ENCODE assay signal across 30 cellular contexts in the genomic region with DNA sequence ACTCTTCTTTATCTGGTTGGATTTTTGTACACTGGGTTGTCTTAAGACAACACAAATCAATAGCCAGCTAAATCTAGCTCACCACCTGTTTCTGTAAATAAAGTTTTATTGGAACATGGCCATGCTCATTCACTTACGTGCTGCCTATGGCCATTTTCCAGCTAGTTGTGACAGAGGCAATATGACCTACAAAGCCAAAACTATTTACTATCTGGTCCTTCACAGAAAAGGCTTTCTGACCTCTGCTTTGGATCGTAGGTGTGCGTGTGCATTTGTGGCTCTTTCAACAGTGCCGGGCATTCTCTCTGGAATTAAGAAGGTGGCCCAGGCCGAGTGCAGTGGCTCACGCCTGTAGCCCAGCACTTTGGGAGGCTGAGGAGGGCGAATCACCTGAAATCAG. TPM values are rescaled to one million over a fixed set of nuclear protein-coding genes. Genes with fewer than 3 reads are reported as not detected.
"Had no signal": no experiment of that assay in that cellular context is flagged by ENCODE, and none has a peak within 500 bp of the region (broad histone marks: within the 10 kb centered on the region; RNA-seq: fewer than 3 reads in every experiment).

No MANE protein-coding gene starts in this region.

- H3K4me1 ChIP-seq: colonic mucosa, gastroesophageal sphincter, left lung, prostate gland, spleen, testis, tibial artery had no signal

- ATAC-seq: esophagus mucosa; gastroesophageal sphincter; left lung; natural killer cell treated with Interleukin-12 subunit alpha and Interleukin-12 subunit beta and Interleukin-15 and Interleukin-18, amount 100 ng/mL, for 72 hours; sciatic nerve; stimulated activated memory B cell treated with anti-CD40 and anti-IgM and Interleukin-4, amounts not matched to agents 10 μg/mL and 1 μg/mL and 100 μg/mL, for 72 hours; stimulated activated naive CD8-positive, alpha-beta T cell treated with anti-CD3 and anti-CD28 coated beads, Interleukin-15, Interleukin-2, amounts not matched to agents 100 U/mL and 50 U/mL, for 24 hours had no signal

- H2AFZ ChIP-seq: hepatocyte had no signal

- H3K4me3 ChIP-seq: colonic mucosa, gastroesophageal sphincter, heart left ventricle, hepatocyte, left lung, lung, prostate gland, skin epidermis, spleen, testis, tibial artery had no signal

- H3K4me2 ChIP-seq: hepatocyte had no signal

- H3K79me2 ChIP-seq: hepatocyte had no signal

- H3K27ac ChIP-seq: colonic mucosa, epithelial cell of prostate, gastroesophageal sphincter, hepatocyte, left lung, neutrophil, prostate gland, skin epidermis, spleen, testis, tibial artery had no signal

- H3K9me3 ChIP-seq: colonic mucosa, gastroesophageal sphincter, heart left ventricle, left lung, neutrophil, prostate gland, spleen, testis, tibial artery had no signal

- DNase-seq: colonic mucosa; effector CD8-positive, alpha-beta T cell; endodermal cell; foreskin fibroblast; heart left ventricle; kidney; left lung; naive B cell; spleen; stimulated activated CD4-positive, alpha-beta T cell treated with anti-CD3 and anti-CD28 coated beads, Interleukin-4, amount 100 ng/mL, for 4 hours; stimulated activated naive CD8-positive, alpha-beta T cell treated with anti-CD3 and anti-CD28 coated beads, Interleukin-15, Interleukin-2, amounts not matched to agents 100 U/mL and 50 U/mL, for 24 hours; substantia nigra; testis; tibial artery had no signal

- H3K36me3 ChIP-seq: colonic mucosa, gastroesophageal sphincter, left lung, neutrophil, prostate gland, spleen, tibial artery had no signal

- H3K27me3 ChIP-seq: colonic mucosa, testis had no signal

RNA-seq across cellular contexts. Expression of a gene that starts 45.5 kb away (rescaled TPM):
- total RNA-seq: chondrocyte; hepatocyte; kidney; lung; mononuclear cell; natural killer cell treated with Interleukin-12 subunit alpha and Interleukin-12 subunit beta and Interleukin-15 and Interleukin-18, amount 100 ng/mL, for 72 hours; neural crest cell; omental fat pad; sciatic nerve had no signal
- polyA plus RNA-seq: urinary bladder had no signal
